In genomic region chr10:687583-688286, GRCh38 we compare ENCODE assay signal across 8 cellular contexts. TPM values are rescaled to one million over a fixed set of nuclear protein-coding genes. Genes with fewer than 3 reads are reported as not detected.
DNase-seq lines count a peak whose midpoint lies in the region; ATAC-seq and TF ChIP-seq lines count a peak whose summit lies in the region.

No MANE protein-coding gene starts in this region.

- H3K4me1 Mint-ChIP-seq in CD4-positive, alpha-beta T cell (ENCODE audit: low read depth) = peaks cover 4% of the 10 kb centered on the region

- H3K4me3 Mint-ChIP-seq in CD4-positive, alpha-beta T cell = peak overlapping the region; percentile 30

- peaks cover 16% of the 10 kb centered on the region for H3K4me1 ChIP-seq in psoas muscle

- H3K9me3 ChIP-seq in CD4-positive, alpha-beta T cell (ENCODE audit: control insufficient read depth, low read length) = no peaks in the 10 kb centered on the region
- H3K9me3 ChIP-seq in psoas muscle = no peaks in the 10 kb centered on the region

- intact Hi-C loops in CD4-positive, alpha-beta T cell (cut with DNase I, micrococcal nuclease) = no loop called here
- intact Hi-C loops in psoas muscle (cut with DNase I) = loop anchor here in 1 of 2 donors (5.0 kb wide), 1 partner anchor 100 kb away; no protein-coding TSS in a partner anchor

- no peaks in the 10 kb centered on the region for H3K36me3 ChIP-seq in psoas muscle (ENCODE audit: insufficient read depth in 1 of 2, low read depth in 1 of 2)

- peaks cover 39% of the 10 kb centered on the region for H3K27me3 Mint-ChIP-seq in CD4-positive, alpha-beta T cell

- H3K27me3 ChIP-seq in CD4-positive, alpha-beta T cell (ENCODE audit: control insufficient read depth, insufficient read depth, low read length) = peaks cover 14% of the 10 kb centered on the region
- H3K27me3 ChIP-seq in psoas muscle (ENCODE audit: insufficient read depth in 3 of 3, low read length in 2 of 3) = no peaks in the 10 kb centered on the region

- no peak overlapping the region for H3K27ac Mint-ChIP-seq in CD4-positive, alpha-beta T cell

- CTCF ChIA-PET in CD4-positive, alpha-beta T cell (lab: Charles Lee) = no interaction called here
- CTCF ChIA-PET in RWPE1 (lab: Yijun Ruan, JAX) = interaction anchor here (0.6 kb wide), 1 partner anchor 202 kb away, joined by 4 read pairs; no protein-coding TSS in a partner anchor

- 65 to 76% (median 72%) methylated on average over 19 of the region's 19 CpGs for WGBS in psoas muscle, 3 donors

- no peaks in the 10 kb centered on the region for H3K9me3 Mint-ChIP-seq in CD4-positive, alpha-beta T cell

- H3K36me3 Mint-ChIP-seq in CD4-positive, alpha-beta T cell (ENCODE audit: low read depth) = no peaks in the 10 kb centered on the region

- no peak for DNase-seq in CD4-positive, alpha-beta T cell
- DNase-seq in RWPE1 (ENCODE audit: low spot score) (no peak), glomerular visceral epithelial cell (ENCODE audit: extremely low spot score) (peak; percentile 16), psoas muscle (no peak)

- H3K4me3 ChIP-seq in psoas muscle = peak overlapping the region; percentile 90

- no peak for ATAC-seq in CD4-positive, alpha-beta T cell (ENCODE audit: poor library complexity)
- no peak for ATAC-seq in psoas muscle
- no peak for ATAC-seq in HG03108 (IDR thresholded peaks at IDR 0.05; ENCODE audit: unreplicated experiment)
- ATAC-seq in GM18868 (IDR thresholded peaks at IDR 0.05; ENCODE audit: unreplicated experiment) = no peak
- ATAC-seq in HG03280 (IDR thresholded peaks at IDR 0.05; ENCODE audit: unreplicated experiment) = no peak
- no peak for ATAC-seq in HG03460 (IDR thresholded peaks at IDR 0.05; ENCODE audit: unreplicated experiment)

- no peak overlapping the region for H3K27ac ChIP-seq in CD4-positive, alpha-beta T cell (ENCODE audit: low read depth, low read length)
- H3K27ac ChIP-seq in RWPE1 (peak overlapping the region; percentile 88), psoas muscle (peak overlapping the region; percentile 84)

- POLR2A ChIA-PET in CD4-positive, alpha-beta T cell (lab: Charles Lee) = no interaction called here
- POLR2A ChIA-PET in RWPE1 (lab: Yijun Ruan, JAX; ENCODE audit: low non-redundant PET) = no interaction called here

- no peak for TF ChIP-seq CTCF in CD4-positive, alpha-beta T cell (IDR thresholded peaks at IDR 0.05)
- TF ChIP-seq CTCF in RWPE1 (conservative IDR thresholded peaks at IDR 0.05; ENCODE audit: low read depth) = no peak
- no peak for TF ChIP-seq CTCF in psoas muscle (IDR thresholded peaks at IDR 0.05)

RNA-seq across cellular contexts. Expression of gene DIP2C, which starts 1.7 kb away (rescaled TPM):
- total RNA-seq in CD4-positive, alpha-beta T cell = 1 to 10 TPM; 4.1 TPM
- 10 to 100 TPM; 25.0 to 32.0 (median 30.4) TPM for total RNA-seq in psoas muscle
- 10 to 100 TPM in 2 of 3 donors, 1 to 10 TPM in 1; 7.7 to 17.1 (median 10.3) TPM for polyA plus RNA-seq in psoas muscle

Comparison
In these comparisons a context has a peak if more than half of its experiments do, and no peak if none do; other contexts are left out.
1. RNA of gene DIP2C, which starts 1.7 kb away (total RNA-seq): 25.0 to 32.0 TPM in psoas muscle; 4.1 TPM in CD4-positive, alpha-beta T cell; every median in the first group is over 4 times any median in the second.